Comparison of ENCODE assay signal across 8 cellular contexts in genomic region chr4:127880764-127881564, GRCh38. TPM values are rescaled to one million over a fixed set of nuclear protein-coding genes. Genes with fewer than 3 reads are reported as not detected.
DNase-seq lines count a peak whose midpoint lies in the region; ATAC-seq, FAIRE-seq and TF ChIP-seq lines count a peak whose summit lies in the region.

TSS of gene PLK4 (plus strand) at chr4:127880893. CDS start at chr4:127881135, 242 bp downstream.

- no peaks in the 10 kb centered on the region for H3K27me3 Mint-ChIP-seq in activated naive CD8-positive, alpha-beta T cell treated with anti-CD3 and anti-CD28 coated beads, Interleukin-2, amount 10 ng/mL, durations not matched to agents 7 days and 5 days
- no peaks in the 10 kb centered on the region for H3K27me3 Mint-ChIP-seq in osteocyte (ENCODE audit: unreplicated experiment)

- DNase-seq in GM12891 (ENCODE audit: insufficient read length, low spot score) (peak; percentile 76), NCI-H1417 treated with DMSO at 0.1 percent for 48 hours (lab: John Stamatoyannopoulos, UW) (peak; percentile 78), SW 1271 (lab: John Stamatoyannopoulos, UW) (peak; percentile 69 to 89), Right ventricle myocardium inferior (ENCODE audit: missing footprints) (peak; percentile 97), osteocyte (ENCODE audit: extremely low spot score, unreplicated experiment) (peak; percentile 99), thyroid gland (peak; percentile 95 to 96)
- peak; percentile 95 for DNase-seq in activated naive CD8-positive, alpha-beta T cell treated with anti-CD3 and anti-CD28 coated beads, Interleukin-2, amount 10 ng/mL, durations not matched to agents 7 days and 5 days

- H3K27ac ChIP-seq in thyroid gland: peak within 1 kb of the TSS; percentile 48 to 83 (median 50)

- H3K4me3 ChIP-seq in thyroid gland (replicated peaks in 1 of 3): peak within 1 kb of the TSS; percentile 12 to 64 (median 52)

- intact Hi-C loops in Right ventricle myocardium inferior (cut with DNase I): loop anchor here (2.0 to 5.0 kb wide), 3 partner anchors 86 to 180 kb away; partner anchors contain the start of genes ABHD18, HSPA4L, LARP1B and MFSD8
- intact Hi-C loops in thyroid gland (cut with DNase I): no loop called here

- peaks cover 0 to 6% of the 10 kb centered on the region in 2 donors for H3K4me1 ChIP-seq in thyroid gland

- 0 to 1% methylated on average over 25 to 45 of the region's 70 CpGs for WGBS in thyroid gland, 2 donors

- H3K4me1 Mint-ChIP-seq in activated naive CD8-positive, alpha-beta T cell treated with anti-CD3 and anti-CD28 coated beads, Interleukin-2, amount 10 ng/mL, durations not matched to agents 7 days and 5 days: peaks cover 28% of the 10 kb centered on the region
- H3K4me1 Mint-ChIP-seq in osteocyte (ENCODE audit: unreplicated experiment): peaks cover 8% of the 10 kb centered on the region

- H3K36me3 ChIP-seq in thyroid gland: no peaks in the 10 kb centered on the region

- peak within 1 kb of the TSS; percentile 97 for H3K27ac Mint-ChIP-seq in activated naive CD8-positive, alpha-beta T cell treated with anti-CD3 and anti-CD28 coated beads, Interleukin-2, amount 10 ng/mL, durations not matched to agents 7 days and 5 days
- H3K27ac Mint-ChIP-seq in osteocyte (ENCODE audit: unreplicated experiment): peak within 1 kb of the TSS; percentile 98

- POLR2A ChIA-PET in activated naive CD8-positive, alpha-beta T cell treated with anti-CD3 and anti-CD28 coated beads, Interleukin-2, amount 10 ng/mL, durations not matched to agents 7 days and 5 days (lab: Charles Lee): interaction anchor here (0.7 to 4.2 kb wide), 7 partner anchors 9 to 1213 kb away, joined by 3 to 56 read pairs (median 5); partner anchors contain the start of genes ABHD18, HSPA4L, LARP1B and MFSD8

- H3K4me3 Mint-ChIP-seq in activated naive CD8-positive, alpha-beta T cell treated with anti-CD3 and anti-CD28 coated beads, Interleukin-2, amount 10 ng/mL, durations not matched to agents 7 days and 5 days: peak within 1 kb of the TSS; percentile 92
- H3K4me3 Mint-ChIP-seq in osteocyte (ENCODE audit: unreplicated experiment): peak within 1 kb of the TSS; percentile 92

- peak; percentile 97 for FAIRE-seq in GM12891 (lab: Jason Lieb, UNC)

- no peaks in the 10 kb centered on the region for H3K9me3 Mint-ChIP-seq in activated naive CD8-positive, alpha-beta T cell treated with anti-CD3 and anti-CD28 coated beads, Interleukin-2, amount 10 ng/mL, durations not matched to agents 7 days and 5 days
- H3K9me3 Mint-ChIP-seq in osteocyte (ENCODE audit: unreplicated experiment): no peaks in the 10 kb centered on the region

- peaks cover 20% of the 10 kb centered on the region for H3K36me3 Mint-ChIP-seq in activated naive CD8-positive, alpha-beta T cell treated with anti-CD3 and anti-CD28 coated beads, Interleukin-2, amount 10 ng/mL, durations not matched to agents 7 days and 5 days
- peaks cover 5% of the 10 kb centered on the region for H3K36me3 Mint-ChIP-seq in osteocyte (ENCODE audit: unreplicated experiment)

- TF ChIP-seq CTCF in osteocyte (IDR thresholded peaks at IDR 0.05) (no peak), thyroid gland (IDR thresholded peaks at IDR 0.05) (no peak)

- no peaks in the 10 kb centered on the region for H3K27me3 ChIP-seq in thyroid gland

- no peaks in the 10 kb centered on the region for H3K9me3 ChIP-seq in thyroid gland

- ATAC-seq in HG02798 (IDR thresholded peaks at IDR 0.05; ENCODE audit: poor library complexity, unreplicated experiment) (peak; percentile 94), Right ventricle myocardium inferior (peak; percentile 99)
- ATAC-seq in activated naive CD8-positive, alpha-beta T cell treated with anti-CD3 and anti-CD28 coated beads, Interleukin-2, amount 10 ng/mL, durations not matched to agents 7 days and 5 days (ENCODE audit: low read depth): peak; percentile 97

- TF ChIP-seq POLR2A in GM12891 (IDR thresholded peaks at IDR 0.05; ENCODE audit: low read depth, low read length) (peak; percentile 45), thyroid gland (IDR thresholded peaks at IDR 0.05) (peak in 1 of 2 donors; percentile 74)

TF ChIP-seq in GM12891, 5 proteins besides CTCF, POLR2A, EP300 and RAD21:
- TF ChIP-seq SPI1 (IDR thresholded peaks at IDR 0.05; ENCODE audit: low read depth, low read length): no peak
- TF ChIP-seq TAF1 (IDR thresholded peaks at IDR 0.05; ENCODE audit: low read depth, low read length): peak; percentile 48; the same call in 1 of the 2 replicates
- TF ChIP-seq POLR2AphosphoS5 (IDR thresholded peaks at IDR 0.05; ENCODE audit: low read depth, low read length): peak; percentile 51; the same call in 1 of the 2 replicates
- TF ChIP-seq PAX5 (IDR thresholded peaks at IDR 0.05; ENCODE audit: insufficient read depth, low read length, severe bottlenecking): no peak
TF ChIP-seq in GM12891: peak in this region for 2.

RNA-seq across cellular contexts. Expression of gene PLK4, which starts in this region (rescaled TPM):
- polyA plus RNA-seq in GM12891 (2012; ENCODE audit: low read depth, missing spikeins): 17.4 TPM
- total RNA-seq in activated naive CD8-positive, alpha-beta T cell treated with anti-CD3 and anti-CD28 coated beads, Interleukin-2, amount 10 ng/mL, durations not matched to agents 7 days and 5 days: 10 to 100 TPM; 35.5 to 39.4 TPM
- 1.1 TPM for total RNA-seq in Right ventricle myocardium inferior
- total RNA-seq in osteocyte: 3.7 and 5.7 TPM in 2 replicates
- total RNA-seq in thyroid gland: 1 to 10 TPM in 3 of 4 donors, under 1 TPM in 1; 0.94 to 4.2 (median 2.1) TPM

Comparison
In these comparisons a context has a peak if more than half of its experiments do, and no peak if none do; other contexts are left out.
1. Peak in every context shown above with its lines: DNase-seq, ATAC-seq, H3K4me3 ChIP-seq and H3K27ac ChIP-seq.